In the genomic region with DNA sequence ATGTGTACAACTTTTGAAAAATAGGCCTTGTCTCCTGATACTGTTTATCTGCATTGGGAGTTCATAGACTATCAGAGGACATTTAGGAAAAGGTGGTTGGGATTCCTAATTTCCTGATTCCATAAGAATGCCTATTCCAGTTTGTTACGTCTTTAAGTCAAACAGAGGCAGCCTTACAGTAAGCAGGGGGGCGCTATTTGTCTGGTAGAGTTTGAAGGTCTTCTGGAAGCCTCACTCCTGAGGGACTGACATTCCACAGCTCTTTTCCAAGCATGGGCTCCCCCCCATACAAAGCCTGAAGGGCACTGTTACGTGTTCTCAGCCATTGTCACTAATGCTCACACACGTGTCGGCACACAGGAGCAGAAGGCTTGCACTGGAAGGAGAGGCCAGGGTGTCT, we compare ENCODE assay signal across 22 cellular contexts.
DNase-seq lines count a peak whose midpoint lies in the region; ATAC-seq, FAIRE-seq and TF ChIP-seq lines count a peak whose summit lies in the region.
"Had no signal": no experiment of that assay in that cellular context is flagged by ENCODE, and none has a peak within 500 bp of the region (broad histone marks: within the 10 kb centered on the region; RNA-seq: fewer than 3 reads in every experiment).

No MANE protein-coding gene starts in this region.

- no peaks in the 10 kb centered on the region for H3K9me3 ChIP-seq in Loucy (ENCODE audit: insufficient read depth, low read depth, low read length)
- no peaks in the 10 kb centered on the region for H3K9me3 ChIP-seq in H1 (ENCODE audit: insufficient read depth in 2 of 2, low read depth in 1 of 2, low read length in 1 of 2)
- H3K9me3 ChIP-seq in neural progenitor cell (ENCODE audit: low read depth) = no peaks in the 10 kb centered on the region
- H3K9me3 ChIP-seq in lower lobe of right lung = no peaks in the 10 kb centered on the region
- H3K9me3 ChIP-seq: A549, BE2C, HAP-1 had no signal

- POLR2A ChIA-PET in H1 (lab: Charles Lee; ENCODE audit: partially characterized antibody) = interaction anchor here (1.1 kb wide), 1 partner anchor 13 kb away, joined by 3 read pairs; no protein-coding TSS in a partner anchor

- no peak overlapping the region for H3K14ac ChIP-seq in H1 (ENCODE audit: insufficient read length)

- no peaks in the 10 kb centered on the region for H3K23me2 ChIP-seq in H1 (ENCODE audit: low read depth, low read length)

- H2AFZ ChIP-seq in GM23338 (no peak overlapping the region), Loucy (ENCODE audit: low read length) (no peak overlapping the region), H1 (ENCODE audit: low read length) (no peak overlapping the region), neural progenitor cell (replicated peaks) (no peak overlapping the region)

- no peak overlapping the region for H2BK12ac ChIP-seq in H1 (ENCODE audit: low read depth, low read length)

- H3K23ac ChIP-seq in H1 (ENCODE audit: insufficient read length) = no peak overlapping the region

- H3K56ac ChIP-seq in H1 (replicated peaks; ENCODE audit: insufficient read length, low read depth, low read length) = no peak overlapping the region

- H4K5ac ChIP-seq in H1 (ENCODE audit: insufficient read length, low read depth, low read length) = no peak overlapping the region

- no peaks in the 10 kb centered on the region for H3K9me3 Mint-ChIP-seq in GM23338
- no peaks in the 10 kb centered on the region for H3K9me3 Mint-ChIP-seq in neural progenitor cell
- no peaks in the 10 kb centered on the region for H3K9me3 Mint-ChIP-seq in Calu3 (ENCODE audit: low read depth, unreplicated experiment)
- H3K9me3 Mint-ChIP-seq: CD4-positive, alpha-beta T cell; CD8-positive, alpha-beta memory T cell; HFFc6 had no signal

- no peak overlapping the region for H3K9ac ChIP-seq in Loucy (ENCODE audit: low read depth, low read length, poor library complexity, severe bottlenecking)
- no peak overlapping the region for H3K9ac ChIP-seq in H1 (replicated peaks in 1 of 4; ENCODE audit: extremely low read depth in 1 of 4, low read depth in 3 of 4, low read length in 3 of 4)
- H3K9ac ChIP-seq in neural progenitor cell = no peak overlapping the region
- H3K9ac ChIP-seq: BLaER1 treated with 17β-estradiol and CSF1 and Interleukin-3, amounts not matched to agents 10 nM and 100 nM had no signal

- intact Hi-C loops in Calu3 (cut with micrococcal nuclease; ENCODE audit: unreplicated experiment) = no loop called here
- intact Hi-C loops in lower lobe of right lung (cut with DNase I) = no loop called here

- CTCF ChIA-PET in H1 (lab: Charles Lee; ENCODE audit: partially characterized antibody) = interaction anchor here (6.6 kb wide), 1 partner anchor 14 kb away, joined by 35 read pairs; no protein-coding TSS in a partner anchor
- CTCF ChIA-PET in Calu3 (lab: Charles Lee) = no interaction called here

- peak; percentile 30 to 58; a peak in 3 of 4 replicates for TF ChIP-seq CTCF in GM23338 (conservative IDR thresholded peaks at IDR 0.05; ENCODE audit: low read depth in 2 of 2)
- peak; percentile 25; the same call in 1 of the 2 replicates for TF ChIP-seq CTCF in Loucy (conservative IDR thresholded peaks at IDR 0.05; ENCODE audit: low read length)
- TF ChIP-seq CTCF in H1 (IDR thresholded peaks at IDR 0.05; ENCODE audit: control extremely low read depth in 1 of 3, insufficient read depth in 1 of 3, low read depth in 1 of 3, low read length in 3 of 3) = peak in 1 of 3 experiments; percentile 8; a peak in 2 of 4 replicates
- TF ChIP-seq CTCF in neural progenitor cell (IDR thresholded peaks at IDR 0.05) = peak; percentile 12
- TF ChIP-seq CTCF in Calu3 (IDR thresholded peaks at IDR 0.05; ENCODE audit: unreplicated experiment) = no peak
- TF ChIP-seq CTCF in lower lobe of right lung (IDR thresholded peaks at IDR 0.05) = no peak

- no peak overlapping the region for H2BK5ac ChIP-seq in H1 (ENCODE audit: low read depth, low read length)

- no peak overlapping the region for H2BK20ac ChIP-seq in H1 (ENCODE audit: low read length)

- BruUV-seq in Calu3 (replicated peaks; lab: Mats Ljungman, UMichigan) = no TSS peak

- H3K4me2 ChIP-seq in GM23338 (no peak overlapping the region), Loucy (ENCODE audit: low read depth, low read length, poor library complexity, severe bottlenecking) (peak overlapping the region; percentile 58), H1 (ENCODE audit: insufficient read depth in 1 of 2, low read depth in 2 of 2, low read length in 2 of 2) (no peak overlapping the region), neural progenitor cell (no peak overlapping the region)
- H3K4me2 ChIP-seq: A549; BLaER1 treated with 17β-estradiol and CSF1 and Interleukin-3, amounts not matched to agents 10 nM and 100 nM had no signal

- no peak overlapping the region for H3K18ac ChIP-seq in H1 (ENCODE audit: extremely low read depth, low read length)

- H3K27me3 Mint-ChIP-seq in GM23338 (ENCODE audit: insufficient read depth, low read depth, poor library complexity) (peaks cover 4% of the 10 kb centered on the region), neural progenitor cell (ENCODE audit: insufficient read depth, low read depth) (no peaks in the 10 kb centered on the region), Calu3 (ENCODE audit: unreplicated experiment) (no peaks in the 10 kb centered on the region)
- H3K27me3 Mint-ChIP-seq: CD4-positive, alpha-beta T cell; CD8-positive, alpha-beta memory T cell had no signal

- H3K27ac Mint-ChIP-seq in GM23338 (no peak overlapping the region), neural progenitor cell (no peak overlapping the region), Calu3 (ENCODE audit: unreplicated experiment) (no peak overlapping the region)
- H3K27ac Mint-ChIP-seq: CD4-positive, alpha-beta T cell; HFFc6 had no signal

- 94% methylated on average over 5 of the region's 5 CpGs; no CpG with 5 or more reads in 1 of the 2 experiments for WGBS in H1 (ENCODE audit: extremely low coverage in 1 of 2, insufficient coverage in 1 of 2, insufficient read length in 1 of 2, insufficient replicate concordance in 2 of 2, low coverage in 1 of 2, low lambda C conversion rate in 2 of 2, missing lambda C conversion rate in 1 of 2), 2 experiments

- H3K4me1 Mint-ChIP-seq in GM23338 (peaks cover 4% of the 10 kb centered on the region), neural progenitor cell (peaks cover 14% of the 10 kb centered on the region), Calu3 (ENCODE audit: low read depth, unreplicated experiment) (no peaks in the 10 kb centered on the region)
- H3K4me1 Mint-ChIP-seq: CD14-positive monocyte had no signal

- DNase-seq in GM23338 (ENCODE audit: low spot score) (peak; percentile 26), H1 (ENCODE audit: low read depth in 1 of 2, low spot score in 2 of 2) (peak in 1 of 2 experiments; percentile 42), neural progenitor cell (ENCODE audit: low spot score) (no peak), Calu3 (no peak), lower lobe of right lung (no peak)
- DNase-seq: 8988T; ACHN; AML-193; BE2C; CD4-positive, alpha-beta T cell; CD8-positive, alpha-beta memory T cell; EL; GDM1; GOT3; HFFc6 had no signal

- TF ChIP-seq EP300 in H1 (IDR thresholded peaks at IDR 0.05; ENCODE audit: borderline replicate concordance in 1 of 2, low read depth in 2 of 2, low read length in 2 of 2) = no peak

- H2BK15ac ChIP-seq in H1 (ENCODE audit: low read length) = no peak overlapping the region

- H3K9me2 ChIP-seq in GM23338 (ENCODE audit: insufficient read depth) (no peaks in the 10 kb centered on the region), Loucy (replicated peaks; ENCODE audit: low read depth, low read length) (no peaks in the 10 kb centered on the region)

- H3K4me1 ChIP-seq in GM23338 (ENCODE audit: insufficient read depth) = no peaks in the 10 kb centered on the region
- peaks cover 25% of the 10 kb centered on the region for H3K4me1 ChIP-seq in Loucy (ENCODE audit: insufficient read depth, low read length, poor library complexity, severe bottlenecking)
- no peaks in the 10 kb centered on the region for H3K4me1 ChIP-seq in H1 (replicated peaks in 1 of 4; ENCODE audit: control insufficient read depth in 3 of 4, insufficient read depth in 4 of 4, low read length in 3 of 4)
- H3K4me1 ChIP-seq in neural progenitor cell = peaks cover 5% of the 10 kb centered on the region
- H3K4me1 ChIP-seq in lower lobe of right lung = no peaks in the 10 kb centered on the region
- H3K4me1 ChIP-seq: A549; BE2C; BLaER1 treated with 17β-estradiol and CSF1 and Interleukin-3, amounts not matched to agents 10 nM and 100 nM; HAP-1 had no signal

- TF ChIP-seq RAD21 in H1 (IDR thresholded peaks at IDR 0.05 in 1 of 2, conservative IDR thresholded peaks at IDR 0.05 in 1 of 2; ENCODE audit: low read depth in 2 of 2, low read length in 2 of 2) = peak; percentile 20 to 48; a peak in 3 of 4 replicates

- no peak overlapping the region for H3K27ac ChIP-seq in GM23338 (ENCODE audit: low read depth)
- no peak overlapping the region for H3K27ac ChIP-seq in H1 (ENCODE audit: low read depth, low read length)
- no peak overlapping the region for H3K27ac ChIP-seq in neural progenitor cell
- no peak overlapping the region for H3K27ac ChIP-seq in lower lobe of right lung
- H3K27ac ChIP-seq: A549; BLaER1 treated with 17β-estradiol and CSF1 and Interleukin-3, amounts not matched to agents 10 nM and 100 nM had no signal

- H3F3A ChIP-seq in GM23338 (replicated peaks; ENCODE audit: low read depth) (no peaks in the 10 kb centered on the region), Loucy (ENCODE audit: low read depth) (no peaks in the 10 kb centered on the region), neural progenitor cell (ENCODE audit: low read depth) (no peaks in the 10 kb centered on the region)

- H3K27me3 ChIP-seq in GM23338 (ENCODE audit: insufficient read depth) (no peaks in the 10 kb centered on the region), Loucy (ENCODE audit: insufficient read depth, low read length, poor library complexity, severe bottlenecking) (no peaks in the 10 kb centered on the region), H1 (replicated peaks in 1 of 4; ENCODE audit: control insufficient read depth in 3 of 4, extremely low read depth in 1 of 4, insufficient read depth in 3 of 4, low read length in 3 of 4) (no peaks in the 10 kb centered on the region), neural progenitor cell (no peaks in the 10 kb centered on the region), lower lobe of right lung (ENCODE audit: low read depth) (no peaks in the 10 kb centered on the region)
- H3K27me3 ChIP-seq: BE2C; BLaER1 treated with 17β-estradiol and CSF1 and Interleukin-3, amounts not matched to agents 10 nM and 100 nM had no signal

- H4K20me1 ChIP-seq in GM23338 (replicated peaks; ENCODE audit: insufficient read depth) (no peaks in the 10 kb centered on the region), Loucy (ENCODE audit: insufficient read depth, low read length, poor library complexity, severe bottlenecking) (no peaks in the 10 kb centered on the region), H1 (replicated peaks in 1 of 2; ENCODE audit: control insufficient read depth in 1 of 2, insufficient read depth in 2 of 2, low read length in 2 of 2) (no peaks in the 10 kb centered on the region), neural progenitor cell (ENCODE audit: low read depth) (no peaks in the 10 kb centered on the region)
- H4K20me1 ChIP-seq: BLaER1 treated with 17β-estradiol and CSF1 and Interleukin-3, amounts not matched to agents 10 nM and 100 nM had no signal

- no peaks in the 10 kb centered on the region for H3K36me3 ChIP-seq in GM23338 (ENCODE audit: insufficient read depth)
- H3K36me3 ChIP-seq in Loucy (ENCODE audit: insufficient read depth, low read length) = no peaks in the 10 kb centered on the region
- no peaks in the 10 kb centered on the region for H3K36me3 ChIP-seq in H1 (ENCODE audit: control insufficient read depth in 2 of 4, insufficient read depth in 4 of 4, low read length in 3 of 4)
- no peaks in the 10 kb centered on the region for H3K36me3 ChIP-seq in neural progenitor cell
- no peaks in the 10 kb centered on the region for H3K36me3 ChIP-seq in lower lobe of right lung
- H3K36me3 ChIP-seq: BE2C, HAP-1 had no signal

- H3K79me2 ChIP-seq in GM23338 (replicated peaks; ENCODE audit: insufficient read depth) = no peaks in the 10 kb centered on the region
- H3K79me2 ChIP-seq in Loucy (ENCODE audit: insufficient read depth, low read length) = no peaks in the 10 kb centered on the region
- H3K79me2 ChIP-seq in H1 (ENCODE audit: control insufficient read depth in 1 of 2, insufficient read depth in 2 of 2, low read length in 2 of 2) = no peaks in the 10 kb centered on the region
- no peaks in the 10 kb centered on the region for H3K79me2 ChIP-seq in neural progenitor cell (ENCODE audit: low read depth)

- no peak overlapping the region for H3K4me3 Mint-ChIP-seq in GM23338
- no peak overlapping the region for H3K4me3 Mint-ChIP-seq in neural progenitor cell
- H3K4me3 Mint-ChIP-seq in Calu3 (ENCODE audit: low read depth, unreplicated experiment) = no peak overlapping the region
- H3K4me3 Mint-ChIP-seq: CD14-positive monocyte; CD4-positive, alpha-beta T cell; CD8-positive, alpha-beta memory T cell; HFFc6 had no signal

- no peaks in the 10 kb centered on the region; the same call in 1 of the 2 replicates for H3K79me1 ChIP-seq in H1 (ENCODE audit: low read depth, low read length)

- no peak overlapping the region for H2BK120ac ChIP-seq in H1 (replicated peaks; ENCODE audit: low read depth, low read length)

- no peaks in the 10 kb centered on the region; the same call in 2 of the 3 replicates for H3K36me3 Mint-ChIP-seq in GM23338 (ENCODE audit: low read depth)
- H3K36me3 Mint-ChIP-seq in neural progenitor cell = no peaks in the 10 kb centered on the region
- H3K36me3 Mint-ChIP-seq in Calu3 (ENCODE audit: insufficient read depth, unreplicated experiment) = no peaks in the 10 kb centered on the region

- no peak overlapping the region for H4K91ac ChIP-seq in H1 (replicated peaks; ENCODE audit: insufficient read length, low read length)

- H3K4me3 ChIP-seq in GM23338 (no peak overlapping the region), Loucy (ENCODE audit: low read length, poor library complexity, severe bottlenecking) (no peak overlapping the region), H1 (ENCODE audit: extremely low read depth in 1 of 4, insufficient read depth in 2 of 4, low read depth in 3 of 4, low read length in 4 of 4) (no peak overlapping the region), neural progenitor cell (no peak overlapping the region), lower lobe of right lung (no peak overlapping the region)
- H3K4me3 ChIP-seq: A549; BLaER1 treated with 17β-estradiol and CSF1 and Interleukin-3, amounts not matched to agents 10 nM and 100 nM; GM12878; HAP-1 had no signal

- ATAC-seq in GM23338 (no peak; the same call in 2 of the 3 replicates), GM18517 (IDR thresholded peaks at IDR 0.05; ENCODE audit: unreplicated experiment) (no peak), lower lobe of right lung (no peak)
- ATAC-seq: A549, GM12878 had no signal

- H4K8ac ChIP-seq in H1 (ENCODE audit: extremely low read depth, insufficient read depth, low read length) = no peak overlapping the region

- no peak overlapping the region for H2AK5ac ChIP-seq in H1 (ENCODE audit: low read depth, low read length)

- no peak overlapping the region for H3K4ac ChIP-seq in H1 (replicated peaks; ENCODE audit: insufficient read length, low read depth, low read length)

- FAIRE-seq in H1 (lab: Jason Lieb, UNC) = no peak
- FAIRE-seq: A549, GM12878 had no signal

- no peak for TF ChIP-seq POLR2A in H1 (IDR thresholded peaks at IDR 0.05; ENCODE audit: control extremely low read depth in 1 of 2, low read depth in 2 of 2, low read length in 2 of 2)

Comparison
In these comparisons a context has a peak if more than half of its experiments do, and no peak if none do; other contexts are left out.
1. CTCF ChIP-seq: peak in GM23338 (2 of 2), Loucy (single experiment) and neural progenitor cell (single experiment); none in Calu3 (single experiment) and lower lobe of right lung (single experiment).